16 cellular contexts compared by ENCODE assay signal in the genomic region with DNA sequence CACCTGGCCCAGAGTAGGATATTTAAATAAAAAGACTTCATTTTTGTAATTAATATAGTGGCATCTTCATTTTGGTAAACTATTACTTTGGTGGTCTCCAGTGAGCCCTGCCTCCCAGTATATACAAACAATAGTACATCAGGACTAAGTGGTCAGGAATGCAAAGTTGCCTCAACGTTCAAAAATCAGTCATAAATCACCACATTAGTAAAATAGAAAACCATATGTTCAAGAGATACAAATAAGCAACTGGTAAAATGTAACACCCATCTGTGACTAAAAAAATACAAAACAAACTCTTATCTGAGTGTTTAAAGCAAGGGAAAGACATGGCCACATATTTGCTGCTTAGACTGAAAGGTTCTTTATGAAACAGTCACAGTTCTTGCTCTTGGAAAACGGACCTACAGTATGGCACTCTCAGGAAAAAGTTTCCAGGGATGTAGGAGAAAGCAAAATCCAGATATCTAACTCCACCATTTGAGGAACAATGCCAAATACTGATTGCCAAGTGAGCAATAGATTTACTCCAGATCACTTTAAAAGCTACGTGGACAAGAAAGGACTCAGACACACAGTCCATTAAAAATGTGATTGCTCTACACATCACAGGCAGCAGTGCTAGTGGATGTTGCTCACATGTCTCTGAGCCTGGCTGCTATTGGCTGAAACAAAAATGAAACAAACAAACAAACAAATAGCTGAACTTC. TPM values are rescaled to one million over a fixed set of nuclear protein-coding genes. Genes with fewer than 3 reads are reported as not detected.
A peak's percentile ranks its signal among the peaks of the same experiment; 100 is the strongest.
DNase-seq lines count a peak whose midpoint lies in the region; ATAC-seq and TF ChIP-seq lines count a peak whose summit lies in the region.
"Had no signal": no experiment of that assay in that cellular context is flagged by ENCODE, and none has a peak within 500 bp of the region (broad histone marks: within the 10 kb centered on the region; RNA-seq: fewer than 3 reads in every experiment).

No MANE protein-coding gene starts in this region.

- H4K20me1 ChIP-seq in GM23248 (ENCODE audit: insufficient read depth) (no peaks in the 10 kb centered on the region), SK-N-SH (ENCODE audit: insufficient read depth) (no peaks in the 10 kb centered on the region)

- DNase-seq in GM23248 = peak; percentile 55
- no peak for DNase-seq in SK-N-SH
- peak; percentile 63 for DNase-seq in fibroblast of peridontal ligament (ENCODE audit: extremely low read depth)
- DNase-seq in HEK293T (ENCODE audit: extremely low spot score) = no peak
- DNase-seq: activated effector memory CD4-positive, alpha-beta T cell treated with anti-CD3 and anti-CD28 coated beads, Interleukin-2, amount 50 U/mL, for 16 hours; anterior cingulate cortex; mammary epithelial cell; NCI-H1092; stimulated activated CD4-positive, alpha-beta T cell treated with anti-CD3 and anti-CD28 coated beads, Interleukin-1b, Interleukin-23, amount 100 ng/mL, for 48 hours; T-helper 2 cell had no signal

- no peak overlapping the region for H3K4me3 ChIP-seq in GM23248
- no peak overlapping the region for H3K4me3 ChIP-seq in SK-N-SH (ENCODE audit: low read depth in 2 of 2, low read length in 1 of 2)
- peak overlapping the region; percentile 16 for H3K4me3 ChIP-seq in skeletal muscle satellite cell (ENCODE audit: low read length)
- H3K4me3 ChIP-seq: coronary artery, right atrium auricular region had no signal

- peak overlapping the region; percentile 29 for H3K4me2 ChIP-seq in GM23248 (ENCODE audit: unreplicated experiment)
- H3K4me2 ChIP-seq in SK-N-SH = peak overlapping the region; percentile 41
- peak overlapping the region; percentile 43 for H3K4me2 ChIP-seq in skeletal muscle satellite cell (ENCODE audit: low read length)

- H3K27me3 ChIP-seq in GM23248 (replicated peaks; ENCODE audit: insufficient read depth) = no peaks in the 10 kb centered on the region
- H3K27me3 ChIP-seq in SK-N-SH (ENCODE audit: insufficient read depth) = no peaks in the 10 kb centered on the region
- no peaks in the 10 kb centered on the region for H3K27me3 ChIP-seq in skeletal muscle satellite cell (ENCODE audit: control insufficient read depth, insufficient read depth, low read length)
- H3K27me3 ChIP-seq: right atrium auricular region had no signal

- H3K79me2 ChIP-seq in GM23248 (ENCODE audit: insufficient read depth) = no peaks in the 10 kb centered on the region
- no peaks in the 10 kb centered on the region for H3K79me2 ChIP-seq in SK-N-SH (ENCODE audit: insufficient read depth)

- H3K4me1 ChIP-seq in GM23248 (ENCODE audit: insufficient read depth) (peaks cover 42% of the 10 kb centered on the region), SK-N-SH (ENCODE audit: control insufficient read depth in 1 of 2, insufficient read depth in 2 of 2, low read depth in 1 of 2, low read length in 1 of 2) (peaks cover 28 to 37% of the 10 kb centered on the region in 2 experiments), skeletal muscle satellite cell (ENCODE audit: control insufficient read depth, insufficient read depth, low read length) (peaks cover 55% of the 10 kb centered on the region)

- in situ Hi-C loops in GM23248 (cut with MboI) = no loop called here

- ATAC-seq in HG03521 (IDR thresholded peaks at IDR 0.05; ENCODE audit: unreplicated experiment) (no peak), GM21576 (IDR thresholded peaks at IDR 0.05; ENCODE audit: unreplicated experiment) (no peak)
- ATAC-seq: Right ventricle myocardium inferior had no signal

- H3K27ac ChIP-seq in GM23248 (0 out of 2 replicates have a peak overlapping the region, but pooled peaks have one; percentile 2), SK-N-SH (ENCODE audit: low read depth in 2 of 2, low read length in 1 of 2) (peak overlapping the region; percentile 59 to 92; a peak in 3 of 4 replicates)
- H3K27ac ChIP-seq: coronary artery, right atrium auricular region had no signal

- WGBS in GM23248 (ENCODE audit: low coverage in 1 of 2, low lambda C conversion rate in 2 of 2, missing lambda C conversion rate in 2 of 2), 2 experiments = 4% methylated on average over 3 of the region's 3 CpGs
- whole genome bisulfite sequencing in SK-N-SH (ENCODE audit: low lambda C conversion rate) = 10% methylated on average over 3 of the region's 3 CpGs

- peak in 1 of 2 experiments; percentile 19; a peak in 2 of 4 replicates for TF ChIP-seq EP300 in SK-N-SH (IDR thresholded peaks at IDR 0.05; ENCODE audit: borderline replicate concordance in 1 of 2, low read depth in 1 of 2, low read length in 1 of 2)

- H2AFZ ChIP-seq in GM23248 = peak overlapping the region; percentile 29; the same call in 1 of the 2 replicates
- peak overlapping the region; percentile 23; the same call in 1 of the 2 replicates for H2AFZ ChIP-seq in SK-N-SH (ENCODE audit: low read depth)

- no peak for TF ChIP-seq RAD21 in SK-N-SH (IDR thresholded peaks at IDR 0.05; ENCODE audit: low read length)

- no peaks in the 10 kb centered on the region for H3K36me3 ChIP-seq in GM23248 (ENCODE audit: low read depth)
- H3K36me3 ChIP-seq in SK-N-SH (replicated peaks in 1 of 2; ENCODE audit: control insufficient read depth in 1 of 2, insufficient read depth in 2 of 2, low read length in 1 of 2) = no peaks in the 10 kb centered on the region
- H3K36me3 ChIP-seq in skeletal muscle satellite cell (ENCODE audit: insufficient read depth, low read length) = no peaks in the 10 kb centered on the region
- H3K36me3 ChIP-seq: right atrium auricular region had no signal

- H3K9me3 ChIP-seq in GM23248 (ENCODE audit: low read depth) (no peaks in the 10 kb centered on the region), SK-N-SH (no peaks in the 10 kb centered on the region), skeletal muscle satellite cell (replicated peaks; ENCODE audit: low read length) (no peaks in the 10 kb centered on the region)
- H3K9me3 ChIP-seq: right atrium auricular region had no signal

- no peak for TF ChIP-seq CTCF in SK-N-SH (IDR thresholded peaks at IDR 0.05)

- CTCF ChIA-PET in SK-N-SH (lab: Yijun Ruan, JAX) = interaction anchor here (0.8 to 5.1 kb wide), 6 partner anchors 8 to 440 kb away, joined by 3 to 25 read pairs (median 3); no protein-coding TSS in a partner anchor
- CTCF ChIA-PET in HEK293T (lab: Yijun Ruan, JAX) = interaction anchor here (0.5 to 1.1 kb wide), 2 partner anchors 8 to 76 kb away, joined by 3 read pairs; no protein-coding TSS in a partner anchor

- POLR2A ChIA-PET in SK-N-SH (lab: Yijun Ruan, JAX) = interaction anchor here (0.7 kb wide), 1 partner anchor 16 kb away, joined by 3 read pairs; no protein-coding TSS in a partner anchor
- POLR2A ChIA-PET in HEK293T (lab: Yijun Ruan, JAX) = interaction anchor here (1.1 kb wide), 1 partner anchor 15 kb away, joined by 4 read pairs; a partner anchor contains a TSS

- H3F3A ChIP-seq in GM23248 (ENCODE audit: insufficient read depth) (peaks cover 41% of the 10 kb centered on the region), SK-N-SH (replicated peaks; ENCODE audit: insufficient read depth) (peaks cover 22% of the 10 kb centered on the region)

- H3K9ac ChIP-seq in GM23248 = no peak overlapping the region
- H3K9ac ChIP-seq in SK-N-SH = no peak overlapping the region
- H3K9ac ChIP-seq in skeletal muscle satellite cell (ENCODE audit: low read depth, low read length) = peak overlapping the region; percentile 15

- H3K9me2 ChIP-seq in GM23248 (ENCODE audit: insufficient read depth) (no peaks in the 10 kb centered on the region), SK-N-SH (no peaks in the 10 kb centered on the region)

TF ChIP-seq in SK-N-SH, 30 proteins besides CTCF, POLR2A, EP300 and RAD21 (continues in another document):
- TF ChIP-seq, protein P1, sequence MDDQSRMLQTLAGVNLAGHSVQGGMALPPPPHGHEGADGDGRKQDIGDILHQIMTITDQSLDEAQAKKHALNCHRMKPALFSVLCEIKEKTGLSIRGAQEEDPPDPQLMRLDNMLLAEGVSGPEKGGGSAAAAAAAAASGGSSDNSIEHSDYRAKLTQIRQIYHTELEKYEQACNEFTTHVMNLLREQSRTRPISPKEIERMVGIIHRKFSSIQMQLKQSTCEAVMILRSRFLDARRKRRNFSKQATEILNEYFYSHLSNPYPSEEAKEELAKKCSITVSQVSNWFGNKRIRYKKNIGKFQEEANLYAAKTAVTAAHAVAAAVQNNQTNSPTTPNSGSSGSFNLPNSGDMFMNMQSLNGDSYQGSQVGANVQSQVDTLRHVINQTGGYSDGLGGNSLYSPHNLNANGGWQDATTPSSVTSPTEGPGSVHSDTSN (IDR thresholded peaks at IDR 0.05) = peak; percentile 70
- TF ChIP-seq TCF12 (IDR thresholded peaks at IDR 0.05) (peak; percentile 61), MXI1 (IDR thresholded peaks at IDR 0.05; ENCODE audit: low read depth, low read length) (no peak)

TF ChIP-seq in HEK293T, 16 proteins besides CTCF, POLR2A, EP300 and RAD21:
- no peak for TF ChIP-seq ELF4 (IDR thresholded peaks at IDR 0.05)
- TF ChIP-seq, protein P2, sequence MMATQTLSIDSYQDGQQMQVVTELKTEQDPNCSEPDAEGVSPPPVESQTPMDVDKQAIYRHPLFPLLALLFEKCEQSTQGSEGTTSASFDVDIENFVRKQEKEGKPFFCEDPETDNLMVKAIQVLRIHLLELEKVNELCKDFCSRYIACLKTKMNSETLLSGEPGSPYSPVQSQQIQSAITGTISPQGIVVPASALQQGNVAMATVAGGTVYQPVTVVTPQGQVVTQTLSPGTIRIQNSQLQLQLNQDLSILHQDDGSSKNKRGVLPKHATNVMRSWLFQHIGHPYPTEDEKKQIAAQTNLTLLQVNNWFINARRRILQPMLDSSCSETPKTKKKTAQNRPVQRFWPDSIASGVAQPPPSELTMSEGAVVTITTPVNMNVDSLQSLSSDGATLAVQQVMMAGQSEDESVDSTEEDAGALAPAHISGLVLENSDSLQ (IDR thresholded peaks at IDR 0.05) = no peak
- TF ChIP-seq FOXM1 (IDR thresholded peaks at IDR 0.05; ENCODE audit: borderline replicate concordance) = no peak
- no peak for TF ChIP-seq LEF1 (IDR thresholded peaks at IDR 0.05; ENCODE audit: borderline replicate concordance)
- no peak for TF ChIP-seq BHLHE40 (IDR thresholded peaks at IDR 0.05; ENCODE audit: borderline replicate concordance)
- TF ChIP-seq HDGF (IDR thresholded peaks at IDR 0.05; ENCODE audit: borderline replicate concordance) = no peak
- TF ChIP-seq SUZ12 (IDR thresholded peaks at IDR 0.05) = no peak
- TF ChIP-seq CTBP1 (IDR thresholded peaks at IDR 0.05; ENCODE audit: borderline replicate concordance) = no peak
- TF ChIP-seq NFRKB (IDR thresholded peaks at IDR 0.05) = no peak
- no peak for TF ChIP-seq ZNF384 (IDR thresholded peaks at IDR 0.05)
- TF ChIP-seq FOXK2 (IDR thresholded peaks at IDR 0.05) = no peak
- no peak for TF ChIP-seq ARNT (IDR thresholded peaks at IDR 0.05)
- TF ChIP-seq FOXA1 (IDR thresholded peaks at IDR 0.05) = no peak

RNA-seq across cellular contexts. Expression of a gene that starts 15.1 kb away (rescaled TPM):
- total RNA-seq in GM23248 (2014; rRNA removed; shearing (Covaris generic)) = 14.6 and 16.2 TPM in 2 replicates
- 9.6 and 11.1 TPM in 2 replicates for polyA plus RNA-seq in GM23248 (2016; fragmentation: Nextera tagmentation; extraction: Ambion mirVana)
- polyA plus RNA-seq in SK-N-SH (2012; rRNA removed) = 10.5 and 13.8 TPM in 2 replicates
- 12.5 and 12.6 TPM in 2 replicates for polyA plus RNA-seq in SK-N-SH (2012; cell fraction: cytosol; rRNA removed)
- polyA plus RNA-seq in SK-N-SH (2012; cell fraction: nucleus; rRNA removed) = 9.5 and 18.9 TPM in 2 replicates
- total RNA-seq in skeletal muscle satellite cell (2012; rRNA removed) = 6.8 and 11.8 TPM in 2 replicates

Comparison
In these comparisons a context has a peak if more than half of its experiments do, and no peak if none do; other contexts are left out.
1. DNase-seq: peak in GM23248 (single experiment) and fibroblast of peridontal ligament (single experiment); none in SK-N-SH (single experiment) and HEK293T (single experiment).
2. Peak in every context shown above with its lines, with median percentiles within 50 percentile points of each other: H3K4me2 ChIP-seq.